In genomic region chr7:35869810-35870209, GRCh38 we compare ENCODE assay signal across 17 cellular contexts.
DNase-seq lines count a peak whose midpoint lies in the region; ATAC-seq and TF ChIP-seq lines count a peak whose summit lies in the region.
"Had no signal": no experiment of that assay in that cellular context is flagged by ENCODE, and none has a peak within 500 bp of the region (broad histone marks: within the 10 kb centered on the region; RNA-seq: fewer than 3 reads in every experiment).

No MANE protein-coding gene starts in this region.

- H3K9me3 Mint-ChIP-seq in natural killer cell: no peaks in the 10 kb centered on the region
- H3K9me3 Mint-ChIP-seq: activated CD4-positive, alpha-beta memory T cell treated with anti-CD3 and anti-CD28 coated beads, Interleukin-2, amount 10 ng/mL, durations not matched to agents 7 days and 5 days; activated T-cell treated with anti-CD3 and anti-CD28 coated beads, Interleukin-2, amount 50 U/mL, for 72 hours had no signal

- H3K79me2 ChIP-seq in fibroblast of lung (ENCODE audit: control insufficient read depth, insufficient read depth, low read length): peaks cover 24% of the 10 kb centered on the region

- no peak for TF ChIP-seq CTCF in AG09309 (IDR thresholded peaks at IDR 0.05; ENCODE audit: control insufficient read depth, insufficient read depth, low read depth, low read length, missing control alignments)
- TF ChIP-seq CTCF in fibroblast of lung (conservative IDR thresholded peaks at IDR 0.05 in 1 of 2, IDR thresholded peaks at IDR 0.05 in 1 of 2; ENCODE audit: low read depth in 1 of 2, low read length in 2 of 2): no peak
- TF ChIP-seq CTCF in natural killer cell (IDR thresholded peaks at IDR 0.05): no peak

- peak overlapping the region; percentile 5 to 50 for H3K27ac Mint-ChIP-seq in natural killer cell
- H3K27ac Mint-ChIP-seq: activated CD4-positive, alpha-beta memory T cell treated with anti-CD3 and anti-CD28 coated beads, Interleukin-2, amount 10 ng/mL, durations not matched to agents 7 days and 5 days had no signal

- no peaks in the 10 kb centered on the region for H3K36me3 ChIP-seq in fibroblast of lung (ENCODE audit: control insufficient read depth, insufficient read depth, low read length)

- H3K9ac ChIP-seq in fibroblast of lung (ENCODE audit: insufficient read depth, low read length): no peak overlapping the region

- no peaks in the 10 kb centered on the region for H3K27me3 Mint-ChIP-seq in natural killer cell (ENCODE audit: low read depth in 2 of 2)
- H3K27me3 Mint-ChIP-seq: activated CD4-positive, alpha-beta memory T cell treated with anti-CD3 and anti-CD28 coated beads, Interleukin-2, amount 10 ng/mL, durations not matched to agents 7 days and 5 days had no signal

- H3K9me3 ChIP-seq in fibroblast of lung (ENCODE audit: control insufficient read depth, insufficient read depth, low read depth, low read length): no peaks in the 10 kb centered on the region
- H3K9me3 ChIP-seq: MG63 had no signal

- intact Hi-C loops in natural killer cell (cut with micrococcal nuclease): loop anchor here (5.0 kb wide), 1 partner anchor 38 kb away; no protein-coding TSS in a partner anchor

- DNase-seq in AG09309 (ENCODE audit: low read depth) (peak; percentile 4), LHCN-M2 (ENCODE audit: low read depth) (peak; percentile 51), fibroblast of lung (ENCODE audit: low read depth in 2 of 2) (peak; percentile 19 to 37), natural killer cell (no peak), D341Med (ENCODE audit: low spot score) (no peak), NCI-H446 (lab: John Stamatoyannopoulos, UW) (no peak), germinal center (ENCODE audit: low spot score) (no peak)
- DNase-seq: activated CD4-positive, alpha-beta memory T cell treated with anti-CD3 and anti-CD28 coated beads, Interleukin-2, amount 10 ng/mL, durations not matched to agents 7 days and 5 days; activated T-cell treated with anti-CD3 and anti-CD28 coated beads, Interleukin-2, amount 50 U/mL, for 72 hours; cerebellar nuclear complex; mammary epithelial cell; MG63; NCI-H1694; NCI-H510A treated with DMSO at 0.1 percent for 48 hours; SHP77; T-helper 1 cell had no signal

- no peak overlapping the region for H2AFZ ChIP-seq in fibroblast of lung (ENCODE audit: low read length)

- peaks cover 40 to 66% of the 10 kb centered on the region in 2 donors for H3K4me1 Mint-ChIP-seq in natural killer cell

- H3K4me3 ChIP-seq in AG09309 (ENCODE audit: control insufficient read depth, low read depth, low read length): no peak overlapping the region
- no peak overlapping the region for H3K4me3 ChIP-seq in fibroblast of lung (replicated peaks in 1 of 4; ENCODE audit: control extremely low read depth in 1 of 4, insufficient read depth in 1 of 4, low read depth in 3 of 4, low read length in 4 of 4)
- H3K4me3 ChIP-seq: MG63 had no signal

- H4K20me1 ChIP-seq in fibroblast of lung (ENCODE audit: control insufficient read depth, extremely low read depth, insufficient read depth, low read length): no peaks in the 10 kb centered on the region

- H3K27me3 ChIP-seq in fibroblast of lung (ENCODE audit: control insufficient read depth, insufficient read depth, low read length): no peaks in the 10 kb centered on the region
- H3K27me3 ChIP-seq: MG63 had no signal

- peaks cover 7% of the 10 kb centered on the region for H3K36me3 Mint-ChIP-seq in natural killer cell

- H3K27ac ChIP-seq in fibroblast of lung (ENCODE audit: insufficient read depth, low read length): peak overlapping the region; percentile 38

- ATAC-seq in natural killer cell (no peak), GM21360 (IDR thresholded peaks at IDR 0.05; ENCODE audit: unreplicated experiment) (no peak)
- ATAC-seq: activated T-cell treated with anti-CD3 and anti-CD28 coated beads, Interleukin-2, amount 50 U/mL, for 72 hours had no signal

- H3K4me3 Mint-ChIP-seq in natural killer cell: no peak overlapping the region
- H3K4me3 Mint-ChIP-seq: activated CD4-positive, alpha-beta memory T cell treated with anti-CD3 and anti-CD28 coated beads, Interleukin-2, amount 10 ng/mL, durations not matched to agents 7 days and 5 days had no signal

- H3K4me2 ChIP-seq in fibroblast of lung (ENCODE audit: extremely low read depth, insufficient read depth, low read length): no peak overlapping the region

- H3K4me1 ChIP-seq in fibroblast of lung (ENCODE audit: control insufficient read depth, extremely low read depth, insufficient read depth, low read length): peaks cover 2% of the 10 kb centered on the region

Comparison
In these comparisons a context has a peak if more than half of its experiments do, and no peak if none do; other contexts are left out.
1. DNase-seq: peak in AG09309 (single experiment), LHCN-M2 (single experiment) and fibroblast of lung (2 of 2); none in natural killer cell (single experiment), D341Med (single experiment), NCI-H446 (0 of 2) and germinal center (single experiment).